Comparison of ENCODE assay signal across 22 cellular contexts in the genomic region with DNA sequence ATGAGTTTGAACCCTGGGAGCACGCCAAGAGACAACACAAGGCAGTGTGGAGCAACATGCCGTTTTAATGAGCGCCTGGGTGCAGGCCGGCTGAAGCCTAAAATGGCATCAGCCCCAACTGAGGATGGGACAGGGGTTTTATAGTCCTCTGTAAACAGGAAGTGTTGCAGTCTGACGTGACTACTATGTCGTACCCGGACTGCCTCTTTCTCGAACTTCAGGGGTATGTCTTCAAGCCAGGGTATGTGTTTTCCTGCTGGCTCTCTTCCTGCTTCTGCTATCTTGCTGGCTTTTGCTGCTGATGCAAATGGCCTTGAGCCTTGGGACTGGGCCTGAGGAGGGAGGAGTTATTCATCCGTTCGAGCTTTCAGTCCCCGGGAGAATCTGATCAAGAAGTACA.
DNase-seq lines count a peak whose midpoint lies in the region; ATAC-seq and TF ChIP-seq lines count a peak whose summit lies in the region.
"Had no signal": no experiment of that assay in that cellular context is flagged by ENCODE, and none has a peak within 500 bp of the region (broad histone marks: within the 10 kb centered on the region; RNA-seq: fewer than 3 reads in every experiment).

No MANE protein-coding gene starts in this region.

- H3K36me3 ChIP-seq in adrenal gland (replicated peaks in 1 of 2), result no peaks in the 10 kb centered on the region
- no peaks in the 10 kb centered on the region for H3K36me3 ChIP-seq in testis (ENCODE audit: low read depth, missing control alignments)
- no peaks in the 10 kb centered on the region for H3K36me3 ChIP-seq in esophagus squamous epithelium
- H3K36me3 ChIP-seq: BLaER1 treated with 17β-estradiol and CSF1 and Interleukin-3, amounts not matched to agents 10 nM and 100 nM had no signal

- in situ Hi-C loops in G401 (cut with HindIII; ENCODE audit: low sequenced_read_pairs), result no loop called here

- 35 to 56% (median 52%) methylated on average over 11 of the region's 11 CpGs for WGBS in adrenal gland, 4 donors
- 21 to 44% methylated on average over 11 of the region's 11 CpGs for WGBS in testis, 2 donors
- WGBS in esophagus squamous epithelium, 2 donors, result 76 to 77% methylated on average over 7 to 10 of the region's 11 CpGs

- DNase-seq in Right ventricle myocardium inferior (ENCODE audit: missing footprints) (no peak), cardiac septum (ENCODE audit: low spot score) (no peak), adrenal gland (peak in 6 of 7 donors; percentile 20 to 71 (median 50)), left cardiac atrium (no peak), testis (peak; percentile 81), G401 (ENCODE audit: low spot score) (no peak), esophagus squamous epithelium (lab: John Stamatoyannopoulos, UW) (no peak)
- DNase-seq: 8988T; CD8-positive, alpha-beta T cell; DMS153; KG1; NCI-H1092 treated with DMSO at 0.1 percent for 48 hours; NCI-H1436 treated with DMSO at 0.1 percent for 48 hours; NCI-H2029; NCI-H2227 treated with DMSO at 0.1 percent for 48 hours; NCI-H510A; NCI-H748 treated with DMSO at 0.1 percent for 48 hours; NK-92 treated with Interleukin-12 subunit alpha and Interleukin-12 subunit beta, amount 100 ng/mL, for 24 hours had no signal

- ATAC-seq in Right ventricle myocardium inferior (peak; percentile 77), left cardiac atrium (peak; percentile 31 to 55), GM18870 (IDR thresholded peaks at IDR 0.05; ENCODE audit: unreplicated experiment) (no peak)
- ATAC-seq: CD8-positive, alpha-beta T cell had no signal

- H3K4me3 ChIP-seq in adrenal gland, result no peak overlapping the region
- no peak overlapping the region for H3K4me3 ChIP-seq in testis
- no peak overlapping the region for H3K4me3 ChIP-seq in esophagus squamous epithelium
- H3K4me3 ChIP-seq: BLaER1 treated with 17β-estradiol and CSF1 and Interleukin-3, amounts not matched to agents 10 nM and 100 nM had no signal

- intact Hi-C loops in Right ventricle myocardium inferior (cut with DNase I), result no loop called here
- intact Hi-C loops in cardiac septum (cut with DNase I), result no loop called here
- intact Hi-C loops in adrenal gland (cut with DNase I), result no loop called here
- intact Hi-C loops in left cardiac atrium (cut with DNase I), result no loop called here
- intact Hi-C loops in testis (cut with DNase I; ENCODE audit: low total_unique reads), result no loop called here
- intact Hi-C loops in esophagus squamous epithelium (cut with DNase I), result no loop called here

- no peaks in the 10 kb centered on the region for H3K4me1 ChIP-seq in adrenal gland (replicated peaks in 1 of 2)
- H3K4me1 ChIP-seq in testis, result peaks cover 9% of the 10 kb centered on the region
- H3K4me1 ChIP-seq in esophagus squamous epithelium, result no peaks in the 10 kb centered on the region
- H3K4me1 ChIP-seq: BLaER1 treated with 17β-estradiol and CSF1 and Interleukin-3, amounts not matched to agents 10 nM and 100 nM had no signal

- H3K27me3 ChIP-seq in adrenal gland (no peaks in the 10 kb centered on the region), testis (no peaks in the 10 kb centered on the region), esophagus squamous epithelium (no peaks in the 10 kb centered on the region)
- H3K27me3 ChIP-seq: BLaER1 treated with 17β-estradiol and CSF1 and Interleukin-3, amounts not matched to agents 10 nM and 100 nM had no signal

- no peak for TF ChIP-seq CTCF in adrenal gland (IDR thresholded peaks at IDR 0.05)
- no peak for TF ChIP-seq CTCF in testis (IDR thresholded peaks at IDR 0.05)
- TF ChIP-seq CTCF in esophagus squamous epithelium (IDR thresholded peaks at IDR 0.05), result no peak

- TF ChIP-seq POLR2A in adrenal gland (IDR thresholded peaks at IDR 0.05) (no peak), testis (IDR thresholded peaks at IDR 0.05) (no peak), esophagus squamous epithelium (IDR thresholded peaks at IDR 0.05) (no peak)

- H3K27ac ChIP-seq in adrenal gland (no peak overlapping the region), testis (peak overlapping the region; percentile 2 to 34), esophagus squamous epithelium (no peak overlapping the region)
- H3K27ac ChIP-seq: BLaER1 treated with 17β-estradiol and CSF1 and Interleukin-3, amounts not matched to agents 10 nM and 100 nM; HL-60; RWPE1 had no signal

- H3K9me3 ChIP-seq in adrenal gland (replicated peaks in 1 of 3) (no peaks in the 10 kb centered on the region), testis (no peaks in the 10 kb centered on the region), esophagus squamous epithelium (peaks cover 0 to 4% (median 0%) of the 10 kb centered on the region in 3 donors)

Comparison
In these comparisons a context has a peak if more than half of its experiments do, and no peak if none do; other contexts are left out.
1. DNase-seq: peak in adrenal gland (6 of 7) and testis (single experiment); none in Right ventricle myocardium inferior (single experiment), cardiac septum (single experiment), left cardiac atrium (single experiment), G401 (single experiment) and esophagus squamous epithelium (single experiment).
2. H3K27ac ChIP-seq: peak in testis (2 of 2); none in adrenal gland (0 of 5) and esophagus squamous epithelium (0 of 4).